Comparison of ENCODE assay signal across 14 cellular contexts in the genomic region with DNA sequence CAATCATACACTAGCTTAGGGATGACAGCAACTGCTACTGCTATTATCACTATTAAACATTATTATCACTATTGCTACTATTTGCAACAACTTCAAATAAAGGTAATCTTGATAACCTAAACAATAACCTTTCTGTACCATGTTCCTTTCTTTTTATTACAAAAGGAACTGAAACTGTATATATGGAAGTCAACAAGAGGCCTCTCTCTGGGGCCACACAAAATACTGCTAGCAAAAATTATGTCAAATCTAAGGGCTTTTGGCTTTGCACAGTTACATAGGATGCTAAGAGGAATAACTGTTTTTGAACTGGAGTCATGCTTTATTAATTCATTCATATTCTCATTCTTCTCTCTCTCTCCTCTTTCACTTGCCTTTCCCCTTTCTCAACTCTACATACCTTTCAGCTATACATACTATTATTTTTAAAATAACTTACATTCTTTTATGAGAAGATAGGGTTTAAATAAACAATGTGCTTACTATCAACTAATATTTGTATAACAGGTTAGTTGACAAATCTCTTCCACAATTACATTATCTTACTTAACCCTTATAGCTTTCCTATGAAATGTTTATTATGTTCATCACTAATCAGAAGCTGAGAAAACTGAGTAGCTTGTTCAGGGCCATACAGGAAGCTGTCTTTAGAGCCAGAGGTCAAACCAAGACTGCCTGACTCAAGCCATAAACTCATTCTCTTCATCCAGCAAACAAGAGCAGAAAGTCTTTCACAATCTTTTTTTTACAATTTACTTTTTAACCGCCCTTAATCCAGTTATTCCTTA. TPM values are rescaled to one million over a fixed set of nuclear protein-coding genes. Genes with fewer than 3 reads are reported as not detected.
DNase-seq lines count a peak whose midpoint lies in the region; ATAC-seq, FAIRE-seq and TF ChIP-seq lines count a peak whose summit lies in the region.
"Had no signal": no experiment of that assay in that cellular context is flagged by ENCODE, and none has a peak within 500 bp of the region (broad histone marks: within the 10 kb centered on the region; RNA-seq: fewer than 3 reads in every experiment).

No MANE protein-coding gene starts in this region.

- TF ChIP-seq EP300 in HepG2 (IDR thresholded peaks at IDR 0.05; ENCODE audit: low read depth in 2 of 2, low read length in 2 of 2) (no peak), HepG2 (CRISPR knock-in tag; IDR thresholded peaks at IDR 0.05; ENCODE audit: borderline replicate concordance) (no peak)

- FAIRE-seq in HepG2 (lab: Jason Lieb, UNC) = no peak
- FAIRE-seq: pancreas had no signal

- no peak overlapping the region for H3K27ac ChIP-seq in CD4-positive, CD25-positive, alpha-beta regulatory T cell (ENCODE audit: insufficient read depth, low read length, poor library complexity, severe bottlenecking)
- H3K27ac ChIP-seq in Karpas-422 (ENCODE audit: low read length) (peak overlapping the region; percentile 35), HepG2 (ENCODE audit: extremely low read length, insufficient read depth, low read length) (peak overlapping the region; percentile 41)
- H3K27ac ChIP-seq: gastrocnemius medialis, pancreas had no signal

- 36% methylated on average over 1 of the region's 1 CpG for WGBS in HepG2 (ENCODE audit: low lambda C conversion rate)

- H2AFZ ChIP-seq in Karpas-422 (ENCODE audit: low read length) (no peak overlapping the region), HepG2 (ENCODE audit: low read length) (no peak overlapping the region)

- peaks cover 2% of the 10 kb centered on the region for H3K36me3 Mint-ChIP-seq in CD4-positive, CD25-positive, alpha-beta regulatory T cell

- TF ChIP-seq CTCF in astrocyte of the spinal cord (IDR thresholded peaks at IDR 0.05; ENCODE audit: low read depth, low read length) (no peak), HepG2 (CRISPR knock-in tag; IDR thresholded peaks at IDR 0.05) (no peak)

- no peak overlapping the region for H3K4me3 Mint-ChIP-seq in CD4-positive, CD25-positive, alpha-beta regulatory T cell
- H3K4me3 Mint-ChIP-seq: brain had no signal

- CTCF ChIA-PET in HepG2 (lab: Yijun Ruan, JAX; ENCODE audit: low intra/inter-chr PET ratio, low total read pairs) = no interaction called here

- no peak for DNase-seq in CD4-positive, CD25-positive, alpha-beta regulatory T cell
- DNase-seq in Karpas-422 (no peak), astrocyte of the spinal cord (ENCODE audit: low read depth, low spot score) (peak; percentile 71), HepG2 (ENCODE audit: low spot score) (peak; percentile 55), retina (no peak), D341Med (ENCODE audit: low spot score) (no peak)
- DNase-seq: C1 segment of cervical spinal cord, gastrocnemius medialis, left ventricle myocardium superior, NCI-H1694 treated with DMSO at 0.1 percent for 48 hours, pancreas had no signal

- no peaks in the 10 kb centered on the region for H3K4me1 ChIP-seq in CD4-positive, CD25-positive, alpha-beta regulatory T cell (ENCODE audit: control insufficient read depth, insufficient read depth, low read length, poor library complexity, severe bottlenecking)
- H3K4me1 ChIP-seq in Karpas-422 (ENCODE audit: low read length) = peaks cover 29% of the 10 kb centered on the region
- H3K4me1 ChIP-seq in HepG2 (ENCODE audit: insufficient read depth, low read length) = peaks cover 27% of the 10 kb centered on the region

- H3K4me1 Mint-ChIP-seq in CD4-positive, CD25-positive, alpha-beta regulatory T cell = peaks cover 0 to 9% (median 2%) of the 10 kb centered on the region in 4 donors

- no peak for TF ChIP-seq RAD21 in HepG2 (CRISPR knock-in tag; IDR thresholded peaks at IDR 0.05)

- no peaks in the 10 kb centered on the region for H3K27me3 Mint-ChIP-seq in CD4-positive, CD25-positive, alpha-beta regulatory T cell
- H3K27me3 Mint-ChIP-seq: brain had no signal

- ATAC-seq in CD4-positive, CD25-positive, alpha-beta regulatory T cell (ENCODE audit: low read depth in 2 of 2) = no peak
- ATAC-seq in HepG2 (peak; percentile 19; the same call in 2 of the 3 replicates), GM21360 (IDR thresholded peaks at IDR 0.05; ENCODE audit: unreplicated experiment) (no peak), GM18517 (IDR thresholded peaks at IDR 0.05; ENCODE audit: unreplicated experiment) (no peak)
- ATAC-seq: left ventricle myocardium superior had no signal

- H3K36me3 ChIP-seq in CD4-positive, CD25-positive, alpha-beta regulatory T cell (ENCODE audit: control insufficient read depth, insufficient read depth, low read length) = no peaks in the 10 kb centered on the region
- peaks cover 5% of the 10 kb centered on the region; the same call in 1 of the 2 replicates for H3K36me3 ChIP-seq in Karpas-422 (ENCODE audit: insufficient read depth, low read length)
- peaks cover 0 to 7% of the 10 kb centered on the region in 2 experiments; a peak in 2 of 5 replicates for H3K36me3 ChIP-seq in HepG2 (replicated peaks in 1 of 2; ENCODE audit: control insufficient read depth in 1 of 2, insufficient read depth in 2 of 2, low read length in 2 of 2)
- H3K36me3 ChIP-seq: gastrocnemius medialis, pancreas had no signal

- H3K9me3 ChIP-seq in CD4-positive, CD25-positive, alpha-beta regulatory T cell (ENCODE audit: control insufficient read depth in 2 of 2, low read length in 2 of 2) = no peaks in the 10 kb centered on the region
- H3K9me3 ChIP-seq in Karpas-422 (ENCODE audit: low read length) = no peaks in the 10 kb centered on the region
- no peaks in the 10 kb centered on the region for H3K9me3 ChIP-seq in HepG2 (ENCODE audit: low read length)
- H3K9me3 ChIP-seq: gastrocnemius medialis, pancreas had no signal

- H3K4me3 ChIP-seq in CD4-positive, CD25-positive, alpha-beta regulatory T cell (ENCODE audit: low read depth, low read length) = no peak overlapping the region
- H3K4me3 ChIP-seq in Karpas-422 (ENCODE audit: low read length) = no peak overlapping the region
- no peak overlapping the region for H3K4me3 ChIP-seq in astrocyte of the spinal cord (ENCODE audit: low read depth, low read length)
- H3K4me3 ChIP-seq in HepG2 (replicated peaks in 1 of 3; ENCODE audit: insufficient read depth in 1 of 3, low read depth in 2 of 3, low read length in 3 of 3) = no peak overlapping the region; a peak in 1 of 6 replicates
- H3K4me3 ChIP-seq: gastrocnemius medialis, pancreas had no signal

- H4K20me1 ChIP-seq in Karpas-422 (ENCODE audit: insufficient read depth, low read depth, low read length) = 0 out of 2 replicates have a peak, but pooled peaks cover 15% of the 10 kb centered on the region
- peaks cover 20% of the 10 kb centered on the region for H4K20me1 ChIP-seq in HepG2 (ENCODE audit: insufficient read depth, low read length)

- no peaks in the 10 kb centered on the region for H3K9me2 ChIP-seq in Karpas-422 (replicated peaks; ENCODE audit: insufficient read depth, low read length)

- no peaks in the 10 kb centered on the region for H3K27me3 ChIP-seq in CD4-positive, CD25-positive, alpha-beta regulatory T cell (ENCODE audit: control insufficient read depth, insufficient read depth, low read length)
- H3K27me3 ChIP-seq in Karpas-422 (ENCODE audit: low read length) (no peaks in the 10 kb centered on the region), HepG2 (ENCODE audit: control insufficient read depth in 1 of 2, insufficient read depth in 2 of 2, low read length in 2 of 2) (no peaks in the 10 kb centered on the region)
- H3K27me3 ChIP-seq: gastrocnemius medialis, pancreas had no signal

- H3K9ac ChIP-seq in Karpas-422 (ENCODE audit: low read length) (no peak overlapping the region), HepG2 (ENCODE audit: insufficient read depth, low read depth, low read length) (no peak overlapping the region)

- intact Hi-C loops in HepG2 (cut with micrococcal nuclease; ENCODE audit: unreplicated experiment) = loop anchor here (2.0 kb wide), 1 partner anchor 14 kb away; no protein-coding TSS in a partner anchor

- no peak for TF ChIP-seq POLR2A in HepG2 (IDR thresholded peaks at IDR 0.05; ENCODE audit: insufficient read depth in 1 of 2, low read depth in 2 of 2, low read length in 2 of 2)

- POLR2A ChIA-PET in HepG2 (lab: Yijun Ruan, JAX) = interaction anchor here (1.0 to 2.6 kb wide), 4 partner anchors 25 to 104 kb away, joined by 3 to 13 read pairs (median 6); a partner anchor contains a TSS

- H3K9me3 Mint-ChIP-seq in CD4-positive, CD25-positive, alpha-beta regulatory T cell = peaks cover 0 to 5% (median 0%) of the 10 kb centered on the region in 7 donors

- peak overlapping the region in 2 of 3 donors; percentile 7 to 15 for H3K27ac Mint-ChIP-seq in CD4-positive, CD25-positive, alpha-beta regulatory T cell
- H3K27ac Mint-ChIP-seq: brain had no signal

- H3K4me2 ChIP-seq in Karpas-422 (ENCODE audit: low read depth, low read length, poor library complexity, severe bottlenecking) (peak overlapping the region; percentile 6), HepG2 (ENCODE audit: low read depth, low read length) (peak overlapping the region; percentile 43; the same call in 1 of the 2 replicates)

- in situ Hi-C loops in astrocyte of the spinal cord (cut with HindIII; ENCODE audit: low sequenced_read_pairs) (no loop called here), HepG2 (cut with HindIII; ENCODE audit: extremely low pct_ligation_motif_present, low pct_unique_long_range_greater_than_20kb) (no loop called here)

- no TSS peak for BruUV-seq in HepG2 (replicated peaks; lab: Mats Ljungman, UMichigan)

- peaks cover 47% of the 10 kb centered on the region for H3K79me2 ChIP-seq in Karpas-422 (ENCODE audit: low read length)
- peaks cover 26% of the 10 kb centered on the region for H3K79me2 ChIP-seq in HepG2 (ENCODE audit: insufficient read depth, low read length)

RNA-seq across cellular contexts. Expression of a gene that starts 25.7 kb away (rescaled TPM):
- 4.0 TPM for total RNA-seq in CD4-positive, CD25-positive, alpha-beta regulatory T cell
- 10 to 100 TPM in 1 of 4 donors, 1 to 10 TPM in 3; 8.1 to 10.7 (median 8.3) TPM for polyA plus RNA-seq in CD4-positive, CD25-positive, alpha-beta regulatory T cell
- total RNA-seq in Karpas-422 (2014; rRNA removed; shearing (Covaris generic); ENCODE audit: low replicate concordance) = 9.5 and 25.9 TPM in 2 replicates
- 19.1 and 26.6 TPM in 2 replicates for total RNA-seq in HepG2 (2016; rRNA removed; fragmentation: Illumina TruSeq; extraction: Trizol)
- total RNA-seq in HepG2 (2016; cell fraction: cytosol; rRNA removed; fragmentation: Illumina TruSeq; extraction: Trizol; ENCODE audit: low read depth) = 6.3 and 6.7 TPM in 2 replicates
- 21.4 and 27.7 TPM in 2 replicates for total RNA-seq in HepG2 (2016; cell fraction: insoluble cytoplasmic fraction; rRNA removed; fragmentation: Illumina TruSeq; extraction: Trizol)
- 21.8 and 22.7 TPM in 2 replicates for total RNA-seq in HepG2 (2016; cell fraction: membrane; rRNA removed; fragmentation: Illumina TruSeq; extraction: Trizol)
- total RNA-seq in HepG2 (2016; cell fraction: nucleus; rRNA removed; fragmentation: Illumina TruSeq; extraction: Trizol) = 17.5 and 18.0 TPM in 2 replicates
- polyA plus RNA-seq in HepG2 (2011; rRNA removed) = 71.7 and 86.1 TPM in 2 replicates
- 77.8 and 91.0 TPM in 2 replicates for polyA plus RNA-seq in HepG2 (2011; cell fraction: cytosol; rRNA removed)
- 27.9 and 29.6 TPM in 2 replicates for polyA plus RNA-seq in HepG2 (2011; cell fraction: nucleus; rRNA removed)
- polyA plus RNA-seq in HepG2 (2012) = 81.4 and 85.6 TPM in 2 replicates
- polyA plus RNA-seq in HepG2 (2016; cell fraction: cytosol; fragmentation: Illumina TruSeq; extraction: Trizol; ENCODE audit: low read depth) = 19.6 and 23.2 TPM in 2 replicates
- polyA plus RNA-seq in HepG2 (2016; cell fraction: insoluble cytoplasmic fraction; fragmentation: Illumina TruSeq; extraction: Trizol; ENCODE audit: low read depth) = 98.4 and 103 TPM in 2 replicates
- 54.7 and 54.8 TPM in 2 replicates for polyA plus RNA-seq in HepG2 (2016; cell fraction: membrane; fragmentation: Illumina TruSeq; extraction: Trizol; ENCODE audit: low read depth)
- polyA plus RNA-seq in HepG2 (2016; cell fraction: nucleus; fragmentation: Illumina TruSeq; extraction: Trizol; ENCODE audit: insufficient read depth, low read depth) = 83.9 and 93.7 TPM in 2 replicates
- polyA minus RNA-seq in HepG2 (2011; rRNA and poly(A)+ RNA removed; ENCODE audit: low replicate concordance) = 56.5 and 79.5 TPM in 2 replicates
- 35.3 and 39.6 TPM in 2 replicates for polyA minus RNA-seq in HepG2 (2011; cell fraction: cytosol; rRNA and poly(A)+ RNA removed)
- polyA minus RNA-seq in HepG2 (2011; cell fraction: nucleus; rRNA and poly(A)+ RNA removed) = 15.4 and 17.6 TPM in 2 replicates

Comparison
In these comparisons a context has a peak if more than half of its experiments do, and no peak if none do; other contexts are left out.
1. DNase-seq: peak in astrocyte of the spinal cord (single experiment) and HepG2 (single experiment); none in CD4-positive, CD25-positive, alpha-beta regulatory T cell (0 of 3), Karpas-422 (single experiment), retina (single experiment) and D341Med (single experiment).